In the genomic region with DNA sequence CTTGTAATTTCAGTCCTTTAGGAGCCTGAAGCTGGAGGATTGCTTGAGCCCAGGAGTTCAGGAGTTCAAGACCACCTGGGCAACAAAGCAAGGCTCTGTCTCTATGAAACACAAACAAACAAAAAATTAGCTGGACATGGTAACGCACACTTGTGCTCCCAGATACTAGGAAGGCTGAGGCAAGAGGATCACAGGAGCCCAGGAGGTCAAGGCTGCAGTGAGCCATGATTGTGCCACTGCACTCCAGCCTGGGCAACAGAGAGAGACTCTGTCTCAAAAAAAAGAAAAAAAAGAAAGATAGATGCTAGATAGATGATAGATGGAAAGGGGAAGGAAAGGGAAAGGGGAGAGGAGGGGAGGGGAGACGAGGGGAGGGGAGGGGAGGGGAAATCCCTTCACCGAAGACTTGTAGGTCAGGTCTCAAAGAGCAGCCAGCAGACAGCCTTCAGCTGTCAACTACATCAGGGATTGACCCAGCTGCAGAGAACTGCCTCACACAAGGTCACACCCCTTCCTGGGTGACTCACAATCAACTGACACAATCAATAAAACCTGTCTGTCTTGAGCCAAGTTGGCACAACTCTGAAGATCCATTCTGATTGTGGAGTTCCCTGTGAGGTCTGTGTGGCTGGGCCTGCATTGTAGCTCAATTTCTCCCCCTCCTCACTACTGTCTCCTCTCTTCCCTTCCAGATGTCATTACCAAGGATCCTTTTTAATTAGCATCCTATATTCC, we compare ENCODE assay signal across 10 cellular contexts.
DNase-seq lines count a peak whose midpoint lies in the region; ATAC-seq lines count a peak whose summit lies in the region.
"Had no signal": no experiment of that assay in that cellular context is flagged by ENCODE, and none has a peak within 500 bp of the region (broad histone marks: within the 10 kb centered on the region; RNA-seq: fewer than 3 reads in every experiment).

No MANE protein-coding gene starts in this region.

- H3K27me3 Mint-ChIP-seq in activated T-cell treated with anti-CD3 and anti-CD28 coated beads, Interleukin-2, amount 50 U/mL, for 72 hours (ENCODE audit: low read depth): no peaks in the 10 kb centered on the region

- no peaks in the 10 kb centered on the region for H3K4me1 Mint-ChIP-seq in activated T-cell treated with anti-CD3 and anti-CD28 coated beads, Interleukin-2, amount 50 U/mL, for 72 hours (ENCODE audit: low read depth)

- no peak overlapping the region for H3K27ac Mint-ChIP-seq in activated T-cell treated with anti-CD3 and anti-CD28 coated beads, Interleukin-2, amount 50 U/mL, for 72 hours

- H3K36me3 Mint-ChIP-seq in activated T-cell treated with anti-CD3 and anti-CD28 coated beads, Interleukin-2, amount 50 U/mL, for 72 hours (ENCODE audit: insufficient read depth in 2 of 2): no peaks in the 10 kb centered on the region

- no peak for ATAC-seq in activated T-cell treated with anti-CD3 and anti-CD28 coated beads, Interleukin-2, amount 50 U/mL, for 72 hours (replicated peaks in 1 of 2)
- ATAC-seq in GM19467 (IDR thresholded peaks at IDR 0.05; ENCODE audit: unreplicated experiment) (no peak), GM21723 (IDR thresholded peaks at IDR 0.05; ENCODE audit: unreplicated experiment) (no peak)

- DNase-seq in NCI-H748 (lab: John Stamatoyannopoulos, UW; ENCODE audit: unreplicated experiment) (peak; percentile 35), NCI-H748 treated with DMSO at 0.1 percent for 48 hours (lab: John Stamatoyannopoulos, UW) (no peak), SHP77 treated with DMSO at 0.1 percent for 48 hours (lab: John Stamatoyannopoulos, UW) (peak; percentile 21), iris pigment epithelial cell (ENCODE audit: low read depth) (peak; percentile 49), ureter (ENCODE audit: low spot score) (peak; percentile 67)
- DNase-seq in activated T-cell treated with anti-CD3 and anti-CD28 coated beads, Interleukin-2, amount 50 U/mL, for 72 hours: no peak
- DNase-seq: activated CD4-positive, alpha-beta T cell treated with anti-CD3 and anti-CD28 coated beads for 48 hours; hypothalamus had no signal

- no peak overlapping the region for H3K4me3 Mint-ChIP-seq in activated T-cell treated with anti-CD3 and anti-CD28 coated beads, Interleukin-2, amount 50 U/mL, for 72 hours

- peaks cover 9% of the 10 kb centered on the region in 2 donors for H3K9me3 Mint-ChIP-seq in activated T-cell treated with anti-CD3 and anti-CD28 coated beads, Interleukin-2, amount 50 U/mL, for 72 hours

Comparison
In these comparisons a context has a peak if more than half of its experiments do, and no peak if none do; other contexts are left out.
1. DNase-seq: peak in NCI-H748 (single experiment), SHP77 treated with DMSO at 0.1 percent for 48 hours (single experiment), iris pigment epithelial cell (single experiment) and ureter (single experiment); none in NCI-H748 treated with DMSO at 0.1 percent for 48 hours (single experiment) and activated T-cell treated with anti-CD3 and anti-CD28 coated beads, Interleukin-2, amount 50 U/mL, for 72 hours (0 of 2).